Comparison of ENCODE assay signal across 1 cellular context in the genomic region with DNA sequence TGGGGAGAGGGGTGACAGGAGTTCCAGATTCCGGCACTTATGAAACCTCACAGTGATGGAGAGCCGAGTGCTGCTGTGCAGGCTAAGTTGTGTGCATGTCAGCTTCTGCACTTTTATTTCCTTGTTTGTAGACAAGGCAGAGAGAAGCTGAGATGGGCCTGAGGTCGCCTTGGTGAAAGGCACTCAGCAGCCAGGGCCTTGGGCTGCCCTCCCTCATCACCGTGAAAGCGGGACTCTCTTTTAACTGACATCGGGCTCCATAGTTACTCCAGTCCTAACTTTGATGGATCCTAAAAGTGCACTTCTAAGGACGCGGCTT.
TF ChIP-seq lines count a peak whose summit lies in the region.

No MANE protein-coding gene starts in this region.

TF ChIP-seq in SK-N-SH, 30 proteins besides CTCF, POLR2A, EP300 and RAD21 (continued from another document):
- TF ChIP-seq ELF1 (IDR thresholded peaks at IDR 0.05) (no peak), NFIC (IDR thresholded peaks at IDR 0.05; ENCODE audit: borderline replicate concordance) (no peak), YY1 (IDR thresholded peaks at IDR 0.05; ENCODE audit: low read depth) (no peak), RCOR1 (IDR thresholded peaks at IDR 0.05; ENCODE audit: low read length) (no peak), EZH2phosphoT487 (IDR thresholded peaks at IDR 0.05; ENCODE audit: borderline replicate concordance, low read depth) (no peak), MEF2A (IDR thresholded peaks at IDR 0.05; ENCODE audit: borderline replicate concordance, low read depth) (no peak), USF1 (IDR thresholded peaks at IDR 0.05; ENCODE audit: borderline replicate concordance, low read depth) (no peak)
